In the genomic region with DNA sequence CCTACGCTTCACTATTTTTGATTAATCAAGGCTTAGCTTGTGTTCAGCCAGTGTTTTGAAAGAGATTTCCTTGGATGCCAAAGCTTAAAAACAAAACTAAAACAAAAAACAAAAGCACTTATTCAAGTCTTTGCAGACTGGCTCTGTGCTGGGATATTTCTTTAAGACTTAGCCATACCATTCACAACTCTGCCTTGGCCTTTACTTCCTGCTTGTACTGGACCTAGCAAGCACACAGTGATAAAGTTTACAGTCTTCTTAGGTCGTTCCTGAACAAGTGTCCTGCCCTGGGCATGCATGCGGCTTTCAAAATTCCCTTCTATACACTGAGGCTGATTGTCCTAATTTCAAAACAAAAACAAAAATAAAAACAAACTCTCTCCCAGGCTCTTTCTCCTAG, we compare ENCODE assay signal across 17 cellular contexts. TPM values are rescaled to one million over a fixed set of nuclear protein-coding genes. Genes with fewer than 3 reads are reported as not detected.
DNase-seq lines count a peak whose midpoint lies in the region; ATAC-seq and TF ChIP-seq lines count a peak whose summit lies in the region.
"Had no signal": no experiment of that assay in that cellular context is flagged by ENCODE, and none has a peak within 500 bp of the region (broad histone marks: within the 10 kb centered on the region; RNA-seq: fewer than 3 reads in every experiment).

No MANE protein-coding gene starts in this region.

- no peak overlapping the region for H2AK5ac ChIP-seq in H9 (ENCODE audit: insufficient read length, low read length)

- H3K27me3 ChIP-seq in H9 (ENCODE audit: insufficient read depth, low read length): no peaks in the 10 kb centered on the region
- no peaks in the 10 kb centered on the region for H3K27me3 ChIP-seq in endodermal cell (ENCODE audit: control insufficient read depth, insufficient read depth, low read length, poor library complexity, severe bottlenecking)
- H3K27me3 ChIP-seq in smooth muscle cell (ENCODE audit: low read depth): no peaks in the 10 kb centered on the region
- H3K27me3 ChIP-seq: BLaER1 had no signal

- H3K27ac Mint-ChIP-seq in H9: peak overlapping the region; percentile 20 to 81 (median 76); a peak in 4 of 7 replicates
- H3K27ac Mint-ChIP-seq in endodermal cell: peak overlapping the region; percentile 56
- H3K27ac Mint-ChIP-seq: CD14-positive monocyte had no signal

- WGBS in H9 (ENCODE audit: extremely low coverage, insufficient read length, low lambda C conversion rate): no CpG with 5 or more reads among the region's 3 CpGs
- WGBS in endodermal cell (ENCODE audit: insufficient coverage in 1 of 2, insufficient read length in 1 of 2), 2 experiments: 81 to 91% methylated on average over 2 to 3 of the region's 3 CpGs
- 64% methylated on average over 3 of the region's 3 CpGs for WGBS in smooth muscle cell (ENCODE audit: low lambda C conversion rate)

- H3K23ac ChIP-seq in H9 (ENCODE audit: insufficient read length, low read depth, low read length): no peak overlapping the region

- no peaks in the 10 kb centered on the region for H3K4me1 ChIP-seq in H9 (ENCODE audit: insufficient read depth, low read length)
- H3K4me1 ChIP-seq in endodermal cell (ENCODE audit: control insufficient read depth, insufficient read depth, low read length): no peaks in the 10 kb centered on the region
- H3K4me1 ChIP-seq in mucosa of descending colon (ENCODE audit: low read depth): no peaks in the 10 kb centered on the region
- H3K4me1 ChIP-seq in smooth muscle cell (ENCODE audit: low read depth): peaks cover 11% of the 10 kb centered on the region
- H3K4me1 ChIP-seq: BLaER1 had no signal

- no peak overlapping the region for H4K8ac ChIP-seq in H9 (replicated peaks; ENCODE audit: insufficient read length, low read depth, low read length)

- H3K4ac ChIP-seq in H9 (ENCODE audit: low read depth, low read length): no peak overlapping the region

- H4K20me1 ChIP-seq in H9 (ENCODE audit: control insufficient read depth, insufficient read depth, insufficient read length) (no peaks in the 10 kb centered on the region), smooth muscle cell (ENCODE audit: low read depth) (no peaks in the 10 kb centered on the region)
- H4K20me1 ChIP-seq: BLaER1 had no signal

- no peak overlapping the region for H2BK20ac ChIP-seq in H9 (ENCODE audit: low read depth, low read length, poor library complexity, severe bottlenecking)

- TF ChIP-seq CTCF in H9 (conservative IDR thresholded peaks at IDR 0.05) (no peak), endodermal cell (conservative IDR thresholded peaks at IDR 0.05) (no peak), mucosa of descending colon (IDR thresholded peaks at IDR 0.05) (no peak), smooth muscle cell (IDR thresholded peaks at IDR 0.05; ENCODE audit: borderline replicate concordance, insufficient read depth, poor library complexity, severe bottlenecking) (no peak)

- H3T11ph ChIP-seq in H9 (ENCODE audit: low read length): no peak overlapping the region

- H3K36me3 Mint-ChIP-seq in H9 (ENCODE audit: insufficient read depth in 1 of 3, low read depth in 3 of 3) (no peaks in the 10 kb centered on the region), endodermal cell (ENCODE audit: low read depth) (no peaks in the 10 kb centered on the region)

- H3K9me3 Mint-ChIP-seq in H9 (no peaks in the 10 kb centered on the region), endodermal cell (no peaks in the 10 kb centered on the region)
- H3K9me3 Mint-ChIP-seq: CD14-positive monocyte had no signal

- H3K14ac ChIP-seq in H9 (ENCODE audit: insufficient read depth, low read length): no peak overlapping the region

- no peaks in the 10 kb centered on the region for H3F3A ChIP-seq in smooth muscle cell (ENCODE audit: low read depth)

- no peak overlapping the region for H3K56ac ChIP-seq in H9 (ENCODE audit: insufficient read length, low read depth, low read length)

- H3K9me3 ChIP-seq in H9 (ENCODE audit: control insufficient read depth, low read depth, low read length): no peaks in the 10 kb centered on the region
- no peaks in the 10 kb centered on the region for H3K9me3 ChIP-seq in endodermal cell (ENCODE audit: control insufficient read depth, low read length)
- H3K9me3 ChIP-seq in mucosa of descending colon: no peaks in the 10 kb centered on the region
- H3K9me3 ChIP-seq in smooth muscle cell (replicated peaks; ENCODE audit: low read depth): no peaks in the 10 kb centered on the region
- H3K9me3 ChIP-seq: BLaER1 had no signal

- H3K18ac ChIP-seq in H9 (ENCODE audit: insufficient read length, low read depth, low read length): no peak overlapping the region

- intact Hi-C loops in mucosa of descending colon (cut with DNase I, micrococcal nuclease): no loop called here

- H2BK15ac ChIP-seq in H9 (ENCODE audit: low read depth, low read length): no peak overlapping the region

- H2BK120ac ChIP-seq in H9 (ENCODE audit: low read depth, low read length, poor library complexity, severe bottlenecking): no peak overlapping the region

- H3K36me3 ChIP-seq in endodermal cell (ENCODE audit: control insufficient read depth, insufficient read depth, low read length) (peaks cover 6% of the 10 kb centered on the region), mucosa of descending colon (ENCODE audit: low read depth) (no peaks in the 10 kb centered on the region), smooth muscle cell (ENCODE audit: low read depth) (peaks cover 9% of the 10 kb centered on the region)
- H3K36me3 ChIP-seq: BLaER1 had no signal

- H3K9ac ChIP-seq in H9 (ENCODE audit: extremely low read depth, insufficient read length, low read length) (no peak overlapping the region), endodermal cell (ENCODE audit: extremely low read depth, low read length, poor library complexity, severe bottlenecking) (no peak overlapping the region), smooth muscle cell (ENCODE audit: low read depth) (no peak overlapping the region)
- H3K9ac ChIP-seq: BLaER1, GM23248 had no signal

- ATAC-seq in mucosa of descending colon: peak; percentile 98
- ATAC-seq in HG03045 (IDR thresholded peaks at IDR 0.05; ENCODE audit: unreplicated experiment): no peak

- H3K4me3 Mint-ChIP-seq in H9 (no peak overlapping the region; a peak in 1 of 5 replicates), endodermal cell (no peak overlapping the region)
- H3K4me3 Mint-ChIP-seq: CD14-positive monocyte; CD4-positive, alpha-beta memory T cell had no signal

- H2BK12ac ChIP-seq in H9 (ENCODE audit: insufficient read length, low read depth, low read length): no peak overlapping the region

- no peak overlapping the region for H3K27ac ChIP-seq in H9 (ENCODE audit: insufficient read length, low read depth, low read length)
- H3K27ac ChIP-seq in endodermal cell (ENCODE audit: low read depth, low read length): no peak overlapping the region
- H3K27ac ChIP-seq in smooth muscle cell (ENCODE audit: low read depth): peak overlapping the region; percentile 51
- H3K27ac ChIP-seq: BLaER1, GM23248 had no signal

- no peak overlapping the region for H2BK5ac ChIP-seq in H9 (ENCODE audit: insufficient read length, low read length)

- H2AFZ ChIP-seq in H9 (ENCODE audit: low read length): no peak overlapping the region
- no peak overlapping the region for H2AFZ ChIP-seq in smooth muscle cell (ENCODE audit: low read depth)
- H2AFZ ChIP-seq: GM23248 had no signal

- no peaks in the 10 kb centered on the region for H3K79me1 ChIP-seq in H9 (ENCODE audit: insufficient read depth, low read depth, low read length, poor library complexity, severe bottlenecking)

- DNase-seq in H9 (no peak), endodermal cell (no peak), mucosa of descending colon (peak in 1 of 3 donors; percentile 33), smooth muscle cell (lab: John Stamatoyannopoulos, UW; ENCODE audit: unreplicated experiment) (no peak), mesenteric fat pad (ENCODE audit: low spot score) (no peak), NAMALWA (ENCODE audit: low spot score) (no peak)
- DNase-seq: 8988T; CD4-positive, alpha-beta memory T cell; DMS153; DMS79; GDM1; GM23248; H7; IMR-90 had no signal

- H3K79me2 ChIP-seq in H9 (ENCODE audit: insufficient read depth, low read length): no peaks in the 10 kb centered on the region
- no peaks in the 10 kb centered on the region for H3K79me2 ChIP-seq in smooth muscle cell (ENCODE audit: low read depth)

- H4K91ac ChIP-seq in H9 (ENCODE audit: insufficient read length, low read depth, low read length): no peak overlapping the region

- H3K4me3 ChIP-seq in endodermal cell (ENCODE audit: low read length) (no peak overlapping the region), mucosa of descending colon (no peak overlapping the region), smooth muscle cell (no peak overlapping the region)
- H3K4me3 ChIP-seq: BLaER1, GM23248 had no signal

- H3K4me2 ChIP-seq in H9 (ENCODE audit: insufficient read depth, insufficient read length, low read length) (no peak overlapping the region), smooth muscle cell (no peak overlapping the region)
- H3K4me2 ChIP-seq: BLaER1 had no signal

- no peak overlapping the region for H4K5ac ChIP-seq in H9 (ENCODE audit: insufficient read length, low read depth, low read length)

- no peaks in the 10 kb centered on the region for H3K27me3 Mint-ChIP-seq in H9 (ENCODE audit: low read depth)
- H3K27me3 Mint-ChIP-seq in endodermal cell (ENCODE audit: insufficient read depth): no peaks in the 10 kb centered on the region
- H3K27me3 Mint-ChIP-seq: CD4-positive, alpha-beta memory T cell had no signal

- no peaks in the 10 kb centered on the region for H3K23me2 ChIP-seq in H9 (ENCODE audit: insufficient read length, low read depth, low read length, poor library complexity, severe bottlenecking)

- H3K4me1 Mint-ChIP-seq in H9: peaks cover 0 to 4% of the 10 kb centered on the region in 2 experiments; a peak in 3 of 4 replicates
- H3K4me1 Mint-ChIP-seq in endodermal cell: peaks cover 5% of the 10 kb centered on the region
- H3K4me1 Mint-ChIP-seq: CD14-positive monocyte had no signal

RNA-seq across cellular contexts. Expression of a gene that starts 20.7 kb away (rescaled TPM):
- total RNA-seq in H9 (2021) (5.3 and 6.2 TPM in 2 replicates), endodermal cell (1 to 10 TPM; 7.4 to 8.6 TPM), mucosa of descending colon (10 to 100 TPM; 22.8 to 25.6 (median 23.8) TPM), smooth muscle cell (16.0 and 18.7 TPM in 2 replicates), mesenteric fat pad (24.3 TPM)
- 10.4 TPM for polyA plus RNA-seq in endodermal cell (2013, experiment 1 of 2)
- 7.5 TPM for polyA plus RNA-seq in endodermal cell (2013, experiment 2 of 2)
- polyA plus RNA-seq in smooth muscle cell: 5.4 and 8.5 TPM in 2 replicates
